8 cellular contexts compared by ENCODE assay signal in the genomic region with DNA sequence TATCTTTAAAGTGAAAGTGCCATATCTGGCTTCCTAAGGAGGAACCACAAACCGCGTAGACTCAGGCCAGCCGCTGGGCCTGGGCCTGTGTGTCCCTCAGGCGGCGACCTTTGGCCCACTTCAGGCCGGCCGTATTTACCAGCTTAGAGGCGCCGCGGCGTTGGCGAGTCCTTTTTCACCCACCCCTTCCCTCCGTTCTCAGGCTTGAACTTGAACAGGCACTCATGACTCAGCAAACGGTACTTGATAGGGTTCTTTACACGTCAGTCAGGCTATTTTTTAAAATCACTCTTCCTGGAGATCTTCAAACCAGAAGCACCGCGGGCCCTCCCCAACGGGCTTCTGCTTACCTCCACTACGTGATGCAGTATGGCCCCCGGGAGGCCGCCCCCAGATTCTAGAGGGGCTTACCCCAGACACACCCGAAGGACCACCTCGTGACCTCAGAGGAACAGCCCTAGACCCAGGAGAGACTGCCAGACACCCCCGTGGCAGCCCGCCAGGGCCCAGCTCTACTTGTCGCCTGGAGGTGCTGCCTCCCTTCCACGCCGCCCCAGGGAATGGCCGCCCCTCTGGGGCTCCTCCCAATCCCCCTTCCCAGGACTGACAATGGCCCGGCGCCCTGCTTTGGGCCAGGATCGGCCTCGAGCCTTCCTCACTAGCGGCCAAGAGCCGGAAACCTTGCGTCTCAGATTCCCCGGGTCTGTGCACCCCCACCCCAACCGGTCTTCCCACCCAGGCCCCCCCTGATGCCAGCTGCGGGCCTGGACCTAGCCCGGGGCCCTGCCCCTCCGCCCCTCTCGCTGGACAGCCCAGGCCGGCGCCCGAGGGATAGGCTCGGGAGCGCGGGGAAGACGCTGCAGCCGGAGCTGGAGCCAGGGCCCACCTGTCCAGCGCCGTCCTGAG. TPM values are rescaled to one million over a fixed set of nuclear protein-coding genes. Genes with fewer than 3 reads are reported as not detected.
DNase-seq lines count a peak whose midpoint lies in the region; ATAC-seq and TF ChIP-seq lines count a peak whose summit lies in the region.

No MANE protein-coding gene starts in this region.

- H3K9me3 ChIP-seq in Panc1 (ENCODE audit: control insufficient read depth, insufficient read depth, low read depth, low read length), result no peaks in the 10 kb centered on the region

- peak overlapping the region; percentile 90 for H3K27ac Mint-ChIP-seq in activated T-helper 17 cell treated with anti-CD3 and anti-CD28 coated beads, Interleukin-2, amount 50 U/mL, for 72 hours
- peak overlapping the region; percentile 60 to 95 (median 92) for H3K27ac Mint-ChIP-seq in naive thymus-derived CD8-positive, alpha-beta T cell

- POLR2A ChIA-PET in Panc1 (lab: Charles Lee), result interaction anchor here (1.4 kb wide), 1 partner anchor 10 kb away, joined by 8 read pairs; no protein-coding TSS in a partner anchor
- POLR2A ChIA-PET in naive thymus-derived CD8-positive, alpha-beta T cell (lab: Charles Lee), result interaction anchor here (0.5 to 2.9 kb wide), 2 partner anchors 9 to 34 kb away, joined by 3 to 15 read pairs; partner anchors contain the start of gene IMPA2

- H3K4me3 Mint-ChIP-seq in activated T-helper 17 cell treated with anti-CD3 and anti-CD28 coated beads, Interleukin-2, amount 50 U/mL, for 72 hours, result peak overlapping the region; percentile 85
- H3K4me3 Mint-ChIP-seq in naive thymus-derived CD8-positive, alpha-beta T cell, result peak overlapping the region; percentile 83 to 93 (median 87)

- peak overlapping the region; percentile 39 to 65 for H3K4me3 ChIP-seq in Panc1 (ENCODE audit: low read depth in 2 of 2, low read length in 2 of 2)
- H3K4me3 ChIP-seq in fibroblast of mammary gland (ENCODE audit: control insufficient read depth, low read depth, low read length), result peak overlapping the region; percentile 56

- no peaks in the 10 kb centered on the region for H3K27me3 ChIP-seq in Panc1 (ENCODE audit: control insufficient read depth, insufficient read depth, low read length)

- intact Hi-C loops in Panc1 (cut with micrococcal nuclease; ENCODE audit: unreplicated experiment), result loop anchor here (1.0 kb wide), 1 partner anchor 33 kb away; no protein-coding TSS in a partner anchor

- no peaks in the 10 kb centered on the region for H3K36me3 Mint-ChIP-seq in activated T-helper 17 cell treated with anti-CD3 and anti-CD28 coated beads, Interleukin-2, amount 50 U/mL, for 72 hours (ENCODE audit: low read depth)
- no peaks in the 10 kb centered on the region for H3K36me3 Mint-ChIP-seq in naive thymus-derived CD8-positive, alpha-beta T cell

- ATAC-seq in GM18520 (IDR thresholded peaks at IDR 0.05; ENCODE audit: unreplicated experiment) (peak; percentile 68), HG03045 (IDR thresholded peaks at IDR 0.05; ENCODE audit: unreplicated experiment) (peak; percentile 91), Panc1 (peak; percentile 93)
- ATAC-seq in activated T-helper 17 cell treated with anti-CD3 and anti-CD28 coated beads, Interleukin-2, amount 50 U/mL, for 72 hours (replicated peaks), result peak; percentile 96
- ATAC-seq in naive thymus-derived CD8-positive, alpha-beta T cell, result peak; percentile 88 to 94

- H3K9me3 Mint-ChIP-seq in activated T-helper 17 cell treated with anti-CD3 and anti-CD28 coated beads, Interleukin-2, amount 50 U/mL, for 72 hours, result no peaks in the 10 kb centered on the region
- no peaks in the 10 kb centered on the region for H3K9me3 Mint-ChIP-seq in naive thymus-derived CD8-positive, alpha-beta T cell

- no TSS peak for BruUV-seq in Panc1 (replicated peaks; lab: Mats Ljungman, UMichigan)

- TF ChIP-seq CTCF in Panc1 (IDR thresholded peaks at IDR 0.05) (no peak), fibroblast of mammary gland (conservative IDR thresholded peaks at IDR 0.05; ENCODE audit: control insufficient read depth, insufficient read depth, low read depth, low read length) (no peak)

- peak overlapping the region; percentile 81 for H3K27ac ChIP-seq in Panc1 (ENCODE audit: low read length)

- peaks cover 4% of the 10 kb centered on the region for H3K4me1 Mint-ChIP-seq in activated T-helper 17 cell treated with anti-CD3 and anti-CD28 coated beads, Interleukin-2, amount 50 U/mL, for 72 hours
- peaks cover 2 to 14% (median 11%) of the 10 kb centered on the region in 4 donors for H3K4me1 Mint-ChIP-seq in naive thymus-derived CD8-positive, alpha-beta T cell

- H3K4me1 ChIP-seq in Panc1 (ENCODE audit: control insufficient read depth, insufficient read depth, low read length), result peaks cover 22% of the 10 kb centered on the region

- in situ Hi-C loops in Panc1 (cut with HindIII; ENCODE audit: low pct_unique_long_range_greater_than_20kb, low sequenced_read_pairs), result no loop called here

- no peak for DNase-seq in Panc1 (ENCODE audit: low read depth, low spot score)
- DNase-seq in fibroblast of mammary gland (ENCODE audit: low read depth), result peak; percentile 99
- DNase-seq in naive thymus-derived CD8-positive, alpha-beta T cell, result peak; percentile 37 to 76 (median 51)
- peak; percentile 24 to 63 (median 36) for DNase-seq in stimulated activated naive CD4-positive, alpha-beta T cell (lab: John Stamatoyannopoulos, UW)
- no peak for DNase-seq in NCI-H2196 treated with DMSO at 0.1 percent for 48 hours (lab: John Stamatoyannopoulos, UW; ENCODE audit: unreplicated experiment)

- H3K36me3 ChIP-seq in Panc1 (ENCODE audit: control insufficient read depth, insufficient read depth, low read length), result no peaks in the 10 kb centered on the region

- CTCF ChIA-PET in Panc1 (lab: Charles Lee), result no interaction called here

- peaks cover 3% of the 10 kb centered on the region for H3K27me3 Mint-ChIP-seq in activated T-helper 17 cell treated with anti-CD3 and anti-CD28 coated beads, Interleukin-2, amount 50 U/mL, for 72 hours
- peaks cover 0 to 2% (median 0%) of the 10 kb centered on the region in 5 donors for H3K27me3 Mint-ChIP-seq in naive thymus-derived CD8-positive, alpha-beta T cell

RNA-seq across cellular contexts. Expression of gene IMPA2, which starts 33.8 kb away (rescaled TPM):
- 37.6 TPM for total RNA-seq in Panc1 (2021; ENCODE audit: unreplicated experiment)
- polyA plus RNA-seq in Panc1 (2012; ENCODE audit: insufficient read length), result 41.5 TPM
- 10 to 100 TPM; 18.3 to 23.7 TPM for total RNA-seq in activated T-helper 17 cell treated with anti-CD3 and anti-CD28 coated beads, Interleukin-2, amount 50 U/mL, for 72 hours
- total RNA-seq in naive thymus-derived CD8-positive, alpha-beta T cell, result 1 to 10 TPM; 7.8 to 9.5 TPM
- polyA plus RNA-seq in naive thymus-derived CD8-positive, alpha-beta T cell, result 1 to 10 TPM; 4.3 to 8.2 (median 4.5) TPM

RNA-seq across cellular contexts. Expression of gene MPPE1, which starts 39.4 kb away (rescaled TPM):
- 37.1 TPM for total RNA-seq in Panc1 (2021; ENCODE audit: unreplicated experiment)
- 31.6 TPM for polyA plus RNA-seq in Panc1 (2012; ENCODE audit: insufficient read length)
- total RNA-seq in activated T-helper 17 cell treated with anti-CD3 and anti-CD28 coated beads, Interleukin-2, amount 50 U/mL, for 72 hours, result 10 to 100 TPM; 34.4 to 38.1 TPM
- total RNA-seq in naive thymus-derived CD8-positive, alpha-beta T cell, result 10 to 100 TPM; 78.2 to 85.6 TPM
- polyA plus RNA-seq in naive thymus-derived CD8-positive, alpha-beta T cell, result 10 to 100 TPM; 37.1 to 40.9 (median 37.5) TPM

Comparison
In these comparisons a context has a peak if more than half of its experiments do, and no peak if none do; other contexts are left out.
1. DNase-seq: peak in fibroblast of mammary gland (single experiment), naive thymus-derived CD8-positive, alpha-beta T cell (10 of 10) and stimulated activated naive CD4-positive, alpha-beta T cell (6 of 6); none in Panc1 (single experiment) and NCI-H2196 treated with DMSO at 0.1 percent for 48 hours (single experiment).
2. Peak in every context shown above with its lines, with median percentiles within 50 percentile points of each other: ATAC-seq.